Comparison of ENCODE assay signal across 25 cellular contexts in genomic region chr7:93958216-93958615, GRCh38. TPM values are rescaled to one million over a fixed set of nuclear protein-coding genes. Genes with fewer than 3 reads are reported as not detected.
A peak's percentile ranks its signal among the peaks of the same experiment; 100 is the strongest.
DNase-seq lines count a peak whose midpoint lies in the region; ATAC-seq and TF ChIP-seq lines count a peak whose summit lies in the region.
"Had no signal": no experiment of that assay in that cellular context is flagged by ENCODE, and none has a peak within 500 bp of the region (broad histone marks: within the 10 kb centered on the region; RNA-seq: fewer than 3 reads in every experiment).

No MANE protein-coding gene starts in this region.

- intact Hi-C loops in Calu3 (cut with micrococcal nuclease; ENCODE audit: unreplicated experiment), result no loop called here

- no peak overlapping the region for H2AFZ ChIP-seq in MM.1S (ENCODE audit: low read length)

- no peak overlapping the region for H3K27ac ChIP-seq in MM.1S (ENCODE audit: low read length)
- H3K27ac ChIP-seq: body of pancreas, gastrocnemius medialis, thoracic aorta had no signal

- no peaks in the 10 kb centered on the region for H3K36me3 ChIP-seq in MM.1S (replicated peaks; ENCODE audit: insufficient read depth, low read length)
- H3K36me3 ChIP-seq: gastrocnemius medialis, thoracic aorta had no signal

- H3K4me1 Mint-ChIP-seq in Calu3 (ENCODE audit: low read depth, unreplicated experiment), result no peaks in the 10 kb centered on the region
- H3K4me1 Mint-ChIP-seq: activated CD4-positive, alpha-beta T cell treated with anti-CD3 and anti-CD28 coated beads, Interleukin-2, amount 10 ng/mL, durations not matched to agents 7 days and 5 days; activated T-helper 17 cell treated with anti-CD3 and anti-CD28 coated beads, Interleukin-2, amount 50 U/mL, for 72 hours; natural killer cell; stimulated activated naive B cell treated with anti-CD40 and anti-IgM and Interleukin-4, amounts not matched to agents 10 μg/mL and 1 μg/mL and 100 μg/mL, for 72 hours had no signal

- H3K4me1 ChIP-seq in MM.1S (ENCODE audit: low read length), result peaks cover 36% of the 10 kb centered on the region
- H3K4me1 ChIP-seq: body of pancreas, gastrocnemius medialis had no signal

- no peaks in the 10 kb centered on the region for H3K27me3 Mint-ChIP-seq in Calu3 (ENCODE audit: unreplicated experiment)
- H3K27me3 Mint-ChIP-seq: activated CD4-positive, alpha-beta T cell treated with anti-CD3 and anti-CD28 coated beads, Interleukin-2, amount 10 ng/mL, durations not matched to agents 7 days and 5 days; activated naive CD8-positive, alpha-beta T cell; activated T-helper 17 cell treated with anti-CD3 and anti-CD28 coated beads, Interleukin-2, amount 50 U/mL, for 72 hours; stimulated activated naive B cell treated with anti-CD40 and anti-IgM and Interleukin-4, amounts not matched to agents 10 μg/mL and 1 μg/mL and 100 μg/mL, for 72 hours had no signal

- H3K9me2 ChIP-seq in MM.1S (replicated peaks; ENCODE audit: insufficient read depth, low read length), result no peaks in the 10 kb centered on the region

- DNase-seq in ELR (ENCODE audit: low read depth) (peak; percentile 55), MM.1S (no peak), choroid plexus epithelial cell (ENCODE audit: low read depth) (peak; percentile 23), lung microvascular endothelial cell (ENCODE audit: low read depth in 2 of 2) (peak; percentile 76 to 83), putamen (ENCODE audit: low spot score) (no peak), NCI-H2029 treated with DMSO at 0.1 percent for 48 hours (lab: John Stamatoyannopoulos, UW) (no peak), Calu3 (no peak)
- DNase-seq: activated CD4-positive, alpha-beta T cell treated with anti-CD3 and anti-CD28 coated beads, Interleukin-2, amount 10 ng/mL, durations not matched to agents 7 days and 5 days; body of pancreas; gastrocnemius medialis; kidney glomerular epithelial cell; natural killer cell; NCI-H1436; NCI-H2171 treated with DMSO at 0.1 percent for 48 hours; NCI-H526; OCI-M1; SIG-M5; stimulated activated naive B cell treated with anti-CD40 and anti-IgM and Interleukin-4, amounts not matched to agents 10 μg/mL and 1 μg/mL and 100 μg/mL, for 72 hours had no signal

- H3K79me2 ChIP-seq in MM.1S (ENCODE audit: low read length), result no peaks in the 10 kb centered on the region

- no peaks in the 10 kb centered on the region for H3K27me3 ChIP-seq in MM.1S (replicated peaks; ENCODE audit: insufficient read depth, low read length)
- H3K27me3 ChIP-seq: body of pancreas, gastrocnemius medialis had no signal

- no peaks in the 10 kb centered on the region for H4K20me1 ChIP-seq in MM.1S (ENCODE audit: insufficient read depth, low read length)

- no peaks in the 10 kb centered on the region for H3K36me3 Mint-ChIP-seq in Calu3 (ENCODE audit: insufficient read depth, unreplicated experiment)
- H3K36me3 Mint-ChIP-seq: natural killer cell; stimulated activated naive B cell treated with anti-CD40 and anti-IgM and Interleukin-4, amounts not matched to agents 10 μg/mL and 1 μg/mL and 100 μg/mL, for 72 hours had no signal

- TF ChIP-seq CTCF in MM.1S (IDR thresholded peaks at IDR 0.05; ENCODE audit: low read length), result no peak
- TF ChIP-seq CTCF in choroid plexus epithelial cell (conservative IDR thresholded peaks at IDR 0.05; ENCODE audit: low read depth, low read length), result no peak
- no peak for TF ChIP-seq CTCF in Calu3 (IDR thresholded peaks at IDR 0.05; ENCODE audit: unreplicated experiment)

- H3K4me2 ChIP-seq in MM.1S (ENCODE audit: low read depth, low read length), result peak overlapping the region; percentile 43

- H3K9me3 ChIP-seq in MM.1S (replicated peaks; ENCODE audit: insufficient read depth, low read length), result no peaks in the 10 kb centered on the region
- H3K9me3 ChIP-seq: body of pancreas, gastrocnemius medialis, thoracic aorta had no signal

- H3K9me3 Mint-ChIP-seq in Calu3 (ENCODE audit: low read depth, unreplicated experiment), result no peaks in the 10 kb centered on the region
- H3K9me3 Mint-ChIP-seq: activated CD4-positive, alpha-beta T cell treated with anti-CD3 and anti-CD28 coated beads, Interleukin-2, amount 10 ng/mL, durations not matched to agents 7 days and 5 days; activated T-helper 17 cell treated with anti-CD3 and anti-CD28 coated beads, Interleukin-2, amount 50 U/mL, for 72 hours; natural killer cell; stimulated activated naive B cell treated with anti-CD40 and anti-IgM and Interleukin-4, amounts not matched to agents 10 μg/mL and 1 μg/mL and 100 μg/mL, for 72 hours had no signal

- H3F3A ChIP-seq in MM.1S (ENCODE audit: insufficient read depth, low read length), result peaks cover 14% of the 10 kb centered on the region

- H3K9ac ChIP-seq in MM.1S (ENCODE audit: low read length), result no peak overlapping the region

- BruUV-seq in Calu3 (replicated peaks; lab: Mats Ljungman, UMichigan), result no TSS peak

- CTCF ChIA-PET in Calu3 (lab: Charles Lee), result no interaction called here

- H3K4me3 ChIP-seq in MM.1S (ENCODE audit: low read length) (no peak overlapping the region; the same call in 1 of the 2 replicates), choroid plexus epithelial cell (ENCODE audit: low read depth, low read length) (no peak overlapping the region)
- H3K4me3 ChIP-seq: body of pancreas, gastrocnemius medialis, thoracic aorta had no signal

- ATAC-seq in GM19455 (IDR thresholded peaks at IDR 0.05; ENCODE audit: unreplicated experiment), result no peak
- ATAC-seq: activated T-helper 17 cell treated with anti-CD3 and anti-CD28 coated beads, Interleukin-2, amount 50 U/mL, for 72 hours; body of pancreas; gastrocnemius medialis; HCT116; natural killer cell; stimulated activated naive B cell treated with anti-CD40 and anti-IgM and Interleukin-4, amounts not matched to agents 10 μg/mL and 1 μg/mL and 100 μg/mL, for 72 hours had no signal

- no peak overlapping the region for H3K27ac Mint-ChIP-seq in Calu3 (ENCODE audit: unreplicated experiment)
- H3K27ac Mint-ChIP-seq: activated CD4-positive, alpha-beta T cell treated with anti-CD3 and anti-CD28 coated beads, Interleukin-2, amount 10 ng/mL, durations not matched to agents 7 days and 5 days; activated naive CD8-positive, alpha-beta T cell; activated T-helper 17 cell treated with anti-CD3 and anti-CD28 coated beads, Interleukin-2, amount 50 U/mL, for 72 hours; natural killer cell; stimulated activated naive B cell treated with anti-CD40 and anti-IgM and Interleukin-4, amounts not matched to agents 10 μg/mL and 1 μg/mL and 100 μg/mL, for 72 hours had no signal

- H3K4me3 Mint-ChIP-seq in Calu3 (ENCODE audit: low read depth, unreplicated experiment), result no peak overlapping the region
- H3K4me3 Mint-ChIP-seq: activated CD4-positive, alpha-beta T cell treated with anti-CD3 and anti-CD28 coated beads, Interleukin-2, amount 10 ng/mL, durations not matched to agents 7 days and 5 days; activated naive CD8-positive, alpha-beta T cell; activated T-helper 17 cell treated with anti-CD3 and anti-CD28 coated beads, Interleukin-2, amount 50 U/mL, for 72 hours; natural killer cell; stimulated activated naive B cell treated with anti-CD40 and anti-IgM and Interleukin-4, amounts not matched to agents 10 μg/mL and 1 μg/mL and 100 μg/mL, for 72 hours had no signal

RNA-seq across cellular contexts. Expression of gene GNG11, which starts 36.7 kb away (rescaled TPM):
- total RNA-seq in lung microvascular endothelial cell (361 and 479 TPM in 2 replicates), Calu3 (2022) (2.6 and 3.5 TPM in 2 replicates)
- total RNA-seq: activated CD4-positive, alpha-beta T cell treated with anti-CD3 and anti-CD28 coated beads, Interleukin-2, amount 10 ng/mL, durations not matched to agents 7 days and 5 days; activated T-helper 17 cell treated with anti-CD3 and anti-CD28 coated beads, Interleukin-2, amount 50 U/mL, for 72 hours; T-helper 1 cell treated with Interleukin-12 subunit alpha and Interleukin-12 subunit beta and Interleukin-4 antibody, amounts not matched to agents 30 ng/mL and 1 ng/mL, for 36 hours had no signal

RNA-seq across cellular contexts. Expression of gene BET1, which starts 45.9 kb away (rescaled TPM):
- total RNA-seq in lung microvascular endothelial cell (26.2 and 28.4 TPM in 2 replicates), Calu3 (2022) (18.7 and 21.4 TPM in 2 replicates)

RNA-seq across cellular contexts. Expression of gene GNGT1, which starts 51.8 kb away (rescaled TPM):
- total RNA-seq in lung microvascular endothelial cell (not detected in 2 replicates), Calu3 (2022) (not detected in 2 replicates)
- total RNA-seq: activated CD4-positive, alpha-beta T cell treated with anti-CD3 and anti-CD28 coated beads, Interleukin-2, amount 10 ng/mL, durations not matched to agents 7 days and 5 days; activated T-helper 17 cell treated with anti-CD3 and anti-CD28 coated beads, Interleukin-2, amount 50 U/mL, for 72 hours; body of pancreas; gastrocnemius medialis; mesenteric fat pad; natural killer cell; T-helper 1 cell treated with Interleukin-12 subunit alpha and Interleukin-12 subunit beta and Interleukin-4 antibody, amounts not matched to agents 30 ng/mL and 1 ng/mL, for 36 hours; thoracic aorta had no signal

Comparison
In these comparisons a context has a peak if more than half of its experiments do, and no peak if none do; other contexts are left out.
1. DNase-seq: peak in ELR (single experiment), choroid plexus epithelial cell (single experiment) and lung microvascular endothelial cell (2 of 2); none in MM.1S (single experiment), putamen (single experiment), NCI-H2029 treated with DMSO at 0.1 percent for 48 hours (single experiment) and Calu3 (single experiment).
2. RNA of gene GNG11, which starts 36.7 kb away (total RNA-seq): 361 to 479 TPM in lung microvascular endothelial cell; 2.6 to 3.5 TPM in Calu3; every median in the first group is over 10 times any median in the second.